12 cellular contexts compared by ENCODE assay signal in the genomic region with DNA sequence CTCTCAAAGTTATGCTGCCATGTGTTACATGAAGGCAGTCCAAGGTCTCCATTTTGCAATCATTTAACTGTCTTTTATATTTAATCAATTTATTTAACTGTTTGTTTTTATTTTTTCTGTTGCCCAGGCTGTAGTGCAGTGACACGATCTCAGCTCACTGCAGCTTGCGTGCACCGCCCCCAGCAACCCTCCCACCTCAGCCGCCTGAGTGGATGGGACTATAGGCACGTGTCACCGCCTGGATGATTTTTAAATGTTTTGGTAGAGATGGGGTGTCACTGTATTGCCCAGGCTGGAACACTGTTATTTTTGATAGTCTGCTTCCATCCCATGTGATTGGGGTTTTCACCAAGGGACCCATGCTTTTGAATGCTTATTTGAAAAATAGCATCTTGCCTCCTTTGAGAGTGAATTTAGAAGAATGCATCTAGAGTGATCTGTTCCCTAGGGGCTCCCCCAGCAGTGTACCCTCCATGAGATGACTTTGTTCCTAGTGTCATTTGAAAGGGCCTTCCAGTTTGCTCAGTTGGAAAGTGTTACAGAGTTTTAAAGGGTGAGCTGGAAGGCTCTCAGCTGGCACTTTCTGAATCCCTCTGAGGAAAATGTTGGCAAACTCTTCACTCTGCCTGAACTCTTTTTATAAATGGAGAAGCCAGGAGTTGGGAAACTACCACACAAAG.
DNase-seq lines count a peak whose midpoint lies in the region; ATAC-seq and TF ChIP-seq lines count a peak whose summit lies in the region.
"Had no signal": no experiment of that assay in that cellular context is flagged by ENCODE, and none has a peak within 500 bp of the region (broad histone marks: within the 10 kb centered on the region; RNA-seq: fewer than 3 reads in every experiment).

No MANE protein-coding gene starts in this region.

- no peaks in the 10 kb centered on the region for H3K27me3 ChIP-seq in heart right ventricle
- H3K27me3 ChIP-seq in PC-3 (ENCODE audit: low read length) = no peaks in the 10 kb centered on the region
- H3K27me3 ChIP-seq: transverse colon had no signal

- H3F3A ChIP-seq in PC-3 (ENCODE audit: low read length, unreplicated experiment) = no peaks in the 10 kb centered on the region

- H4K20me1 ChIP-seq in PC-3 (ENCODE audit: low read length) = no peaks in the 10 kb centered on the region

- ATAC-seq in activated CD8-positive, alpha-beta T cell treated with anti-CD3 and anti-CD28 coated beads, Interleukin-2, amount 10 ng/mL, durations not matched to agents 7 days and 5 days = peak; percentile 41
- ATAC-seq in heart right ventricle (peak in 7 of 8 donors; percentile 50 to 73 (median 68)), HG02973 (IDR thresholded peaks at IDR 0.05; ENCODE audit: unreplicated experiment) (no peak), PC-3 (no peak)

- no TSS peak for BruUV-seq in PC-3 (replicated peaks; lab: Mats Ljungman, UMichigan)

- TF ChIP-seq CTCF in heart right ventricle (IDR thresholded peaks at IDR 0.05) (no peak), PC-3 (conservative IDR thresholded peaks at IDR 0.05; ENCODE audit: low read depth, low read length) (no peak)

- H3K4me3 ChIP-seq in heart right ventricle (no peak overlapping the region), skeletal muscle cell (ENCODE audit: low read depth, low read length) (no peak overlapping the region), PC-3 (ENCODE audit: low read length) (no peak overlapping the region)
- H3K4me3 ChIP-seq: transverse colon had no signal

- no peak overlapping the region for H3K4me2 ChIP-seq in PC-3 (ENCODE audit: low read length)

- POLR2A ChIA-PET in activated CD4-positive, alpha-beta T cell treated with anti-CD3 and anti-CD28 coated beads, Interleukin-2, amount 10 ng/mL, durations not matched to agents 7 days and 5 days (lab: Charles Lee) = no interaction called here
- POLR2A ChIA-PET in activated CD8-positive, alpha-beta T cell treated with anti-CD3 and anti-CD28 coated beads, Interleukin-2, amount 10 ng/mL, durations not matched to agents 7 days and 5 days (lab: Charles Lee) = interaction anchor here (1.3 to 1.4 kb wide), 2 partner anchors 123 to 140 kb away, joined by 3 to 6 read pairs; no protein-coding TSS in a partner anchor
- POLR2A ChIA-PET in PC-3 (lab: Charles Lee; ENCODE audit: unreplicated experiment) = no interaction called here

- H3K9ac ChIP-seq in PC-3 (ENCODE audit: low read length) = no peak overlapping the region

- H3K9me2 ChIP-seq in PC-3 (replicated peaks; ENCODE audit: low read length) = no peaks in the 10 kb centered on the region

- H3K4me1 ChIP-seq in heart right ventricle (peaks cover 19 to 73% (median 60%) of the 10 kb centered on the region in 9 donors), PC-3 (ENCODE audit: insufficient read depth, low read length) (no peaks in the 10 kb centered on the region; the same call in 1 of the 2 replicates)

- WGBS in heart right ventricle, 2 donors = 80 to 85% methylated on average over 6 of the region's 6 CpGs

- CTCF ChIA-PET in activated CD4-positive, alpha-beta T cell treated with anti-CD3 and anti-CD28 coated beads, Interleukin-2, amount 10 ng/mL, durations not matched to agents 7 days and 5 days (lab: Charles Lee) = no interaction called here
- CTCF ChIA-PET in activated CD8-positive, alpha-beta T cell treated with anti-CD3 and anti-CD28 coated beads, Interleukin-2, amount 10 ng/mL, durations not matched to agents 7 days and 5 days (lab: Charles Lee) = interaction anchor here (0.9 to 2.7 kb wide), 16 partner anchors 8 to 1481 kb away, joined by 3 to 15 read pairs (median 5); partner anchors contain the start of gene JARID2
- CTCF ChIA-PET in PC-3 (lab: Charles Lee) = no interaction called here

- peak overlapping the region in 6 of 10 donors; percentile 20 to 63 (median 50) for H3K27ac ChIP-seq in heart right ventricle
- H3K27ac ChIP-seq in PC-3 (ENCODE audit: low read length) = no peak overlapping the region

- DNase-seq in activated CD4-positive, alpha-beta T cell treated with anti-CD3 and anti-CD28 coated beads, Interleukin-2, amount 10 ng/mL, durations not matched to agents 7 days and 5 days = no peak
- no peak for DNase-seq in activated CD4-positive, alpha-beta T cell treated with anti-CD3 and anti-CD28 coated beads for 1 hour
- DNase-seq in activated CD8-positive, alpha-beta T cell treated with anti-CD3 and anti-CD28 coated beads, Interleukin-2, amount 10 ng/mL, durations not matched to agents 7 days and 5 days = no peak
- DNase-seq in heart right ventricle (peak in 1 of 2 donors; percentile 21), skeletal muscle cell (ENCODE audit: low read depth) (peak; percentile 15), activated gamma-delta T cell (lab: John Stamatoyannopoulos, UW) (no peak), PC-3 (no peak)
- DNase-seq: activated gamma-delta T cell treated with Interleukin-2 at 50 U/mL for 16 hours, NCI-H1417 treated with DMSO at 0.1 percent for 48 hours, T-helper 9 cell, transverse colon had no signal

- no peaks in the 10 kb centered on the region for H3K27me3 Mint-ChIP-seq in activated CD4-positive, alpha-beta T cell treated with anti-CD3 and anti-CD28 coated beads, Interleukin-2, amount 10 ng/mL, durations not matched to agents 7 days and 5 days
- H3K27me3 Mint-ChIP-seq in activated CD8-positive, alpha-beta T cell treated with anti-CD3 and anti-CD28 coated beads, Interleukin-2, amount 10 ng/mL, durations not matched to agents 7 days and 5 days (ENCODE audit: low read depth) = no peaks in the 10 kb centered on the region

- no peak overlapping the region for H2AFZ ChIP-seq in PC-3 (ENCODE audit: low read length)

- peaks cover 95% of the 10 kb centered on the region for H3K79me2 ChIP-seq in PC-3 (ENCODE audit: low read length)

- H3K9me3 Mint-ChIP-seq in activated CD4-positive, alpha-beta T cell treated with anti-CD3 and anti-CD28 coated beads, Interleukin-2, amount 10 ng/mL, durations not matched to agents 7 days and 5 days = no peaks in the 10 kb centered on the region
- no peaks in the 10 kb centered on the region for H3K9me3 Mint-ChIP-seq in activated CD8-positive, alpha-beta T cell treated with anti-CD3 and anti-CD28 coated beads, Interleukin-2, amount 10 ng/mL, durations not matched to agents 7 days and 5 days (ENCODE audit: insufficient read depth)

- no peaks in the 10 kb centered on the region for H3K36me3 ChIP-seq in heart right ventricle
- no peaks in the 10 kb centered on the region for H3K36me3 ChIP-seq in PC-3 (ENCODE audit: low read depth, low read length)
- H3K36me3 ChIP-seq: transverse colon had no signal

- peak overlapping the region; percentile 82 for H3K27ac Mint-ChIP-seq in activated CD4-positive, alpha-beta T cell treated with anti-CD3 and anti-CD28 coated beads, Interleukin-2, amount 10 ng/mL, durations not matched to agents 7 days and 5 days
- peak overlapping the region; percentile 73 for H3K27ac Mint-ChIP-seq in activated CD8-positive, alpha-beta T cell treated with anti-CD3 and anti-CD28 coated beads, Interleukin-2, amount 10 ng/mL, durations not matched to agents 7 days and 5 days

- peaks cover 14% of the 10 kb centered on the region for H3K36me3 Mint-ChIP-seq in activated CD4-positive, alpha-beta T cell treated with anti-CD3 and anti-CD28 coated beads, Interleukin-2, amount 10 ng/mL, durations not matched to agents 7 days and 5 days (ENCODE audit: low read depth)
- H3K36me3 Mint-ChIP-seq in activated CD8-positive, alpha-beta T cell treated with anti-CD3 and anti-CD28 coated beads, Interleukin-2, amount 10 ng/mL, durations not matched to agents 7 days and 5 days (ENCODE audit: low read depth) = peaks cover 19% of the 10 kb centered on the region

- H3K4me1 Mint-ChIP-seq in activated CD4-positive, alpha-beta T cell treated with anti-CD3 and anti-CD28 coated beads, Interleukin-2, amount 10 ng/mL, durations not matched to agents 7 days and 5 days = peaks cover 79% of the 10 kb centered on the region
- H3K4me1 Mint-ChIP-seq in activated CD8-positive, alpha-beta T cell treated with anti-CD3 and anti-CD28 coated beads, Interleukin-2, amount 10 ng/mL, durations not matched to agents 7 days and 5 days (ENCODE audit: low read depth) = peaks cover 88% of the 10 kb centered on the region

- H3K9me3 ChIP-seq in heart right ventricle (no peaks in the 10 kb centered on the region), PC-3 (ENCODE audit: low read length) (no peaks in the 10 kb centered on the region)
- H3K9me3 ChIP-seq: transverse colon had no signal

- intact Hi-C loops in heart right ventricle (cut with DNase I) (loop anchor here in 3 of 10 donors (5.0 to 10.0 kb wide), 2 partner anchors 132 to 1174 kb away; no protein-coding TSS in a partner anchor), PC-3 (cut with micrococcal nuclease) (no loop called here)

- no peak overlapping the region for H3K4me3 Mint-ChIP-seq in activated CD4-positive, alpha-beta T cell treated with anti-CD3 and anti-CD28 coated beads, Interleukin-2, amount 10 ng/mL, durations not matched to agents 7 days and 5 days
- no peak overlapping the region for H3K4me3 Mint-ChIP-seq in activated CD8-positive, alpha-beta T cell treated with anti-CD3 and anti-CD28 coated beads, Interleukin-2, amount 10 ng/mL, durations not matched to agents 7 days and 5 days

Comparison
In these comparisons a context has a peak if more than half of its experiments do, and no peak if none do; other contexts are left out.
1. ATAC-seq: peak in activated CD8-positive, alpha-beta T cell treated with anti-CD3 and anti-CD28 coated beads, Interleukin-2, amount 10 ng/mL, durations not matched to agents 7 days and 5 days (single experiment) and heart right ventricle (7 of 8); none in HG02973 (single experiment) and PC-3 (single experiment).